Comparison of ENCODE assay signal across 1 cellular context in genomic region chr6:74357329-74357728, GRCh38.
TF ChIP-seq lines count a peak whose summit lies in the region.

No MANE protein-coding gene starts in this region.

TF ChIP-seq in HCT116, 20 proteins besides CTCF, POLR2A, EP300 and RAD21 (continued from another document):
- TF ChIP-seq REST (IDR thresholded peaks at IDR 0.05; ENCODE audit: low read depth) (no peak), CBX3 (IDR thresholded peaks at IDR 0.05; ENCODE audit: low read depth) (no peak), SP1 (IDR thresholded peaks at IDR 0.05; ENCODE audit: low read depth) (no peak), SRF (IDR thresholded peaks at IDR 0.05; ENCODE audit: low read depth) (no peak), CEBPB (IDR thresholded peaks at IDR 0.05; ENCODE audit: low read depth) (no peak), ELF1 (IDR thresholded peaks at IDR 0.05; ENCODE audit: borderline replicate concordance, low read depth) (no peak), ATF3 (IDR thresholded peaks at IDR 0.05) (no peak), SIN3A (IDR thresholded peaks at IDR 0.05; ENCODE audit: low read depth) (no peak), ZNF274 (IDR thresholded peaks at IDR 0.05; ENCODE audit: low read depth, low read length) (no peak)
